36 cellular contexts compared by ENCODE assay signal in the genomic region with DNA sequence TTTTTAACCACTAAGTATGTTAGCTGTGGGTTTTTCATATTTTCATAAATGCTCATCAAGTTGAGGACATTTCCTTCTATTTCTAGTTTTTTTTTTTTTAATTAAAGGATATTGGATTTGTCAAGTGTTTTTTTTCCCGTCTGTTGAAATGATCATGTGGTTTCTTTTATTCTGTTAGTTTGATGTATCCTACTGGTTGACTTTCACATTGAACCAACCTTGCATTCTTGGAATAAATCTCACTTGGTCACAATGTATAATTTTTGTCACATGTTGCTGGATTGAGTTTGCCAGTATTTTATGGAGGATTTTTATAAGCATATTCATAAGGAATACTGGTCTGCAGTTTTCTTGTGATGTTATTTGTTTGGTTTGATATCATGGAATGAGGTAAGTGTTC. TPM values are rescaled to one million over a fixed set of nuclear protein-coding genes. Genes with fewer than 3 reads are reported as not detected.
"Had no signal": no experiment of that assay in that cellular context is flagged by ENCODE, and none has a peak within 500 bp of the region (broad histone marks: within the 10 kb centered on the region; RNA-seq: fewer than 3 reads in every experiment).

No MANE protein-coding gene starts in this region.

- H3K27ac ChIP-seq: ascending aorta, cardiac muscle cell, VCaP had no signal

- H3K27me3 Mint-ChIP-seq: activated B cell treated with CpG ODN at 0.5 μM for 24 hours; activated CD4-positive, alpha-beta memory T cell treated with anti-CD3 and anti-CD28 coated beads for 36 hours; activated CD8-positive, alpha-beta T cell treated with anti-CD3 and anti-CD28 coated beads for 36 hours; activated naive CD8-positive, alpha-beta T cell treated with anti-CD3 and anti-CD28 coated beads for 36 hours; activated T-helper 17 cell treated with anti-CD3 and anti-CD28 coated beads, Interleukin-2, amount 50 U/mL, for 72 hours; central memory CD8-positive, alpha-beta T cell had no signal

- H3K4me3 Mint-ChIP-seq: activated B cell treated with CpG ODN at 0.5 μM for 24 hours; activated CD4-positive, alpha-beta memory T cell treated with anti-CD3 and anti-CD28 coated beads for 36 hours; activated CD4-positive, alpha-beta T cell treated with anti-CD3 and anti-CD28 coated beads, Interleukin-2, amount 10 ng/mL, durations not matched to agents 24 days and 14 days; activated CD8-positive, alpha-beta T cell treated with anti-CD3 and anti-CD28 coated beads for 36 hours; activated naive CD4-positive, alpha-beta T cell treated with anti-CD3 and anti-CD28 coated beads for 36 hours; activated naive CD8-positive, alpha-beta T cell treated with anti-CD3 and anti-CD28 coated beads for 36 hours; activated T-cell treated with anti-CD3 and anti-CD28 coated beads, Interleukin-2, amount 50 U/mL, for 4 hours; activated T-cell treated with anti-CD3 and anti-CD28 coated beads, Interleukin-2, amount 50 U/mL, for 72 hours; activated T-helper 1 cell treated with anti-CD3 and anti-CD28 coated beads, Interleukin-12 subunit alpha, Interleukin-12 subunit beta, Interleukin-2, Interleukin-4 antibody, amounts not matched to agents 30 ng/mL and 10 ng/mL and 1 ng/mL, durations not matched to agents 14 hours and 24 hours and 36 hours; activated T-helper 17 cell treated with anti-CD3 and anti-CD28 coated beads, Interleukin-2, amount 50 U/mL, for 72 hours; brain; central memory CD8-positive, alpha-beta T cell; T-helper 2 cell treated with Interferon-gamma antibody and Interleukin-4, amounts not matched to agents 5 μg/mL and 100 μg/mL, for 36 hours had no signal

- H3K27ac Mint-ChIP-seq: activated B cell treated with CpG ODN at 0.5 μM for 24 hours; activated CD4-positive, alpha-beta memory T cell treated with anti-CD3 and anti-CD28 coated beads for 36 hours; activated CD4-positive, alpha-beta T cell treated with anti-CD3 and anti-CD28 coated beads, Interleukin-2, amount 10 ng/mL, durations not matched to agents 24 days and 14 days; activated CD8-positive, alpha-beta T cell treated with anti-CD3 and anti-CD28 coated beads for 36 hours; activated naive CD4-positive, alpha-beta T cell treated with anti-CD3 and anti-CD28 coated beads for 36 hours; activated naive CD4-positive, alpha-beta T cell treated with anti-CD3 and anti-CD28 coated beads, Interleukin-2, amount 50 U/mL, for 72 hours; activated naive CD8-positive, alpha-beta T cell treated with anti-CD3 and anti-CD28 coated beads for 36 hours; activated T-cell treated with anti-CD3 and anti-CD28 coated beads, Interleukin-2, amount 50 U/mL, for 72 hours; activated T-helper 1 cell treated with anti-CD3 and anti-CD28 coated beads, Interleukin-12 subunit alpha, Interleukin-12 subunit beta, Interleukin-2, Interleukin-4 antibody, amounts not matched to agents 30 ng/mL and 10 ng/mL and 1 ng/mL, durations not matched to agents 14 hours and 24 hours and 36 hours; activated T-helper 17 cell treated with anti-CD3 and anti-CD28 coated beads, Interleukin-2, amount 50 U/mL, for 72 hours; brain; T-helper 2 cell treated with Interferon-gamma antibody and Interleukin-4, amounts not matched to agents 5 μg/mL and 100 μg/mL, for 36 hours had no signal

- ATAC-seq: activated CD8-positive, alpha-beta T cell treated with anti-CD3 and anti-CD28 coated beads for 36 hours; activated naive CD4-positive, alpha-beta T cell treated with anti-CD3 and anti-CD28 coated beads, Interleukin-2, amount 50 U/mL, for 72 hours; activated T-cell treated with anti-CD3 and anti-CD28 coated beads, Interleukin-2, amount 50 U/mL, for 4 hours; activated T-cell treated with anti-CD3 and anti-CD28 coated beads, Interleukin-2, amount 50 U/mL, for 72 hours; activated T-helper 17 cell treated with anti-CD3 and anti-CD28 coated beads, Interleukin-2, amount 50 U/mL, for 72 hours had no signal

- H3K36me3 ChIP-seq: cardiac muscle cell had no signal

- H3K4me3 ChIP-seq: ascending aorta, cardiac muscle cell had no signal

- H3K4me1 Mint-ChIP-seq: activated CD4-positive, alpha-beta T cell treated with anti-CD3 and anti-CD28 coated beads, Interleukin-2, amount 10 ng/mL, durations not matched to agents 24 days and 14 days; activated naive CD8-positive, alpha-beta T cell treated with anti-CD3 and anti-CD28 coated beads for 36 hours; activated T-helper 17 cell treated with anti-CD3 and anti-CD28 coated beads, Interleukin-2, amount 50 U/mL, for 72 hours; central memory CD8-positive, alpha-beta T cell had no signal

- DNase-seq: activated B cell treated with CpG ODN at 0.5 μM for 24 hours; activated CD4-positive, alpha-beta memory T cell treated with anti-CD3 and anti-CD28 coated beads for 36 hours; activated CD4-positive, alpha-beta T cell treated with anti-CD3 and anti-CD28 coated beads for 4 hours; activated CD4-positive, alpha-beta T cell treated with anti-CD3 and anti-CD28 coated beads, Interleukin-2, amount 10 ng/mL, durations not matched to agents 24 days and 14 days; activated CD4-positive, alpha-beta T cell treated with anti-CD3 and anti-CD28 coated beads, Interleukin-2, amount 50 U/mL, for 1 hour; activated CD4-positive, alpha-beta T cell treated with anti-CD3 and anti-CD28 coated beads, Interleukin-2, amount 50 U/mL, for 4 hours; activated CD4-positive, CD25-positive, alpha-beta regulatory T cell treated with anti-CD3 and anti-CD28 coated beads, Interleukin-2, amount 50 U/mL, for 72 hours; activated CD8-positive, alpha-beta memory T cell treated with anti-CD3 and anti-CD28 coated beads, Interleukin-2, amount 50 U/mL, for 4 hours; activated CD8-positive, alpha-beta T cell treated with anti-CD3 and anti-CD28 coated beads for 36 hours; activated effector memory CD4-positive, alpha-beta T cell treated with anti-CD3 and anti-CD28 coated beads, Interleukin-2, amount 50 U/mL, for 16 hours; activated gamma-delta T cell treated with Interleukin-2 at 50 U/mL for 16 hours; activated naive CD4-positive, alpha-beta T cell; activated naive CD4-positive, alpha-beta T cell treated with anti-CD3 and anti-CD28 coated beads for 36 hours; activated naive CD4-positive, alpha-beta T cell treated with anti-CD3 and anti-CD28 coated beads, Interleukin-2, amount 50 U/mL, for 16 hours; activated naive CD8-positive, alpha-beta T cell treated with anti-CD3 and anti-CD28 coated beads for 36 hours; activated T-cell treated with anti-CD3 and anti-CD28 coated beads for 4 hours; activated T-cell treated with anti-CD3 and anti-CD28 coated beads, Interleukin-2, amount 50 U/mL, for 1 hour; activated T-cell treated with anti-CD3 and anti-CD28 coated beads, Interleukin-2, amount 50 U/mL, for 4 hours; activated T-cell treated with anti-CD3 and anti-CD28 coated beads, Interleukin-2, amount 50 U/mL, for 72 hours; amygdala; anterior cingulate cortex; caudate nucleus; cerebellar nuclear complex; T-helper 2 cell; T-helper 9 cell had no signal

RNA-seq across cellular contexts. Expression of gene FAM200C, which starts 12.4 kb away (rescaled TPM):
- total RNA-seq: ascending aorta had no signal

RNA-seq across cellular contexts. Expression of gene C1QTNF2, which starts 17.0 kb away (rescaled TPM):
- total RNA-seq: activated B cell treated with CpG ODN at 0.5 μM for 24 hours; activated CD4-positive, alpha-beta memory T cell treated with anti-CD3 and anti-CD28 coated beads for 36 hours; activated CD4-positive, alpha-beta T cell treated with anti-CD3 and anti-CD28 coated beads, Interleukin-2, amount 10 ng/mL, durations not matched to agents 24 days and 14 days; activated CD8-positive, alpha-beta memory T cell treated with anti-CD3 and anti-CD28 coated beads for 36 hours; activated CD8-positive, alpha-beta T cell treated with anti-CD3 and anti-CD28 coated beads for 36 hours; activated naive CD4-positive, alpha-beta T cell treated with anti-CD3 and anti-CD28 coated beads for 36 hours; activated naive CD4-positive, alpha-beta T cell treated with anti-CD3 and anti-CD28 coated beads, Interleukin-2, amount 50 U/mL, for 72 hours; activated naive CD8-positive, alpha-beta T cell treated with anti-CD3 and anti-CD28 coated beads for 36 hours; activated T-cell treated with anti-CD3 and anti-CD28 coated beads, Interleukin-2, amount 50 U/mL, for 4 hours; activated T-cell treated with anti-CD3 and anti-CD28 coated beads, Interleukin-2, amount 50 U/mL, for 72 hours; activated T-helper 1 cell treated with anti-CD3 and anti-CD28 coated beads, Interleukin-12 subunit alpha, Interleukin-12 subunit beta, Interleukin-2, Interleukin-4 antibody, amounts not matched to agents 30 ng/mL and 10 ng/mL and 1 ng/mL, durations not matched to agents 14 hours and 24 hours and 36 hours; activated T-helper 17 cell treated with anti-CD3 and anti-CD28 coated beads, Interleukin-2, amount 50 U/mL, for 72 hours; bronchial epithelial cell; cardiac muscle cell had no signal
